In genomic region chr12:29738416-29738815, GRCh38 we compare ENCODE assay signal across 29 cellular contexts. TPM values are rescaled to one million over a fixed set of nuclear protein-coding genes. Genes with fewer than 3 reads are reported as not detected.
A peak's percentile ranks its signal among the peaks of the same experiment; 100 is the strongest.
DNase-seq lines count a peak whose midpoint lies in the region; ATAC-seq and TF ChIP-seq lines count a peak whose summit lies in the region.
"Had no signal": no experiment of that assay in that cellular context is flagged by ENCODE, and none has a peak within 500 bp of the region (broad histone marks: within the 10 kb centered on the region; RNA-seq: fewer than 3 reads in every experiment).

No MANE protein-coding gene starts in this region.

- H3K36me3 ChIP-seq in mammary epithelial cell (ENCODE audit: insufficient read depth, low read length) (peaks cover 4% of the 10 kb centered on the region), gastrocnemius medialis (no peaks in the 10 kb centered on the region)
- H3K36me3 ChIP-seq: BE2C had no signal

- no peak overlapping the region for H3K4me3 ChIP-seq in mammary epithelial cell (replicated peaks in 1 of 3; ENCODE audit: insufficient read depth in 1 of 3, low read depth in 2 of 3, low read length in 3 of 3)
- H3K4me3 ChIP-seq in fibroblast of mammary gland (ENCODE audit: control insufficient read depth, low read depth, low read length): no peak overlapping the region
- no peak overlapping the region for H3K4me3 ChIP-seq in gastrocnemius medialis
- H3K4me3 ChIP-seq: GM23338 had no signal

- H3K4me3 Mint-ChIP-seq in MCF 10A (ENCODE audit: unreplicated experiment): no peak overlapping the region
- H3K4me3 Mint-ChIP-seq: CD14-positive monocyte; CD8-positive, alpha-beta memory T cell; GM23338; H9; HFFc6 had no signal

- no peak for DNase-seq in MCF 10A (ENCODE audit: unreplicated experiment)
- no peak for DNase-seq in mammary epithelial cell
- DNase-seq in HCEC 1CT: peak; percentile 53
- DNase-seq in fibroblast of mammary gland (ENCODE audit: low read depth): peak; percentile 49
- DNase-seq in gastrocnemius medialis: no peak
- DNase-seq in HPDE6-E6E7 (ENCODE audit: extremely low spot score): no peak
- no peak for DNase-seq in DMS114 treated with DMSO at 0.1 percent for 48 hours (lab: John Stamatoyannopoulos, UW; ENCODE audit: unreplicated experiment)
- DNase-seq: ACHN; BE2C; CD8-positive, alpha-beta memory T cell; DMS 273 treated with DMSO at 0.1 percent for 48 hours; DMS79 treated with DMSO at 0.1 percent for 48 hours; GF-D8; H9; HFFc6; KG1; NCI-H1048; NCI-H1417; NCI-H1694; NCI-H2029 treated with DMSO at 0.1 percent for 48 hours; NCI-H510A; SHP77 treated with DMSO at 0.1 percent for 48 hours had no signal

- no peak overlapping the region for H3K9ac ChIP-seq in mammary epithelial cell (ENCODE audit: insufficient read depth, low read length)

- no peaks in the 10 kb centered on the region for H3K9me3 Mint-ChIP-seq in MCF 10A (ENCODE audit: unreplicated experiment)
- H3K9me3 Mint-ChIP-seq: GM23338, H9 had no signal

- intact Hi-C loops in MCF 10A (cut with micrococcal nuclease): no loop called here
- intact Hi-C loops in mammary epithelial cell (cut with micrococcal nuclease): no loop called here
- intact Hi-C loops in gastrocnemius medialis (cut with DNase I; ENCODE audit: low total_unique reads): no loop called here

- BruUV-seq in MCF 10A (replicated peaks; lab: Mats Ljungman, UMichigan) (no TSS peak), mammary epithelial cell (replicated peaks; lab: Mats Ljungman, UMichigan) (no TSS peak)

- H4K20me1 ChIP-seq in mammary epithelial cell (ENCODE audit: insufficient read depth, low read length): no peaks in the 10 kb centered on the region

- 96% methylated on average over 1 of the region's 1 CpG for WGBS in mammary epithelial cell (ENCODE audit: low coverage, missing lambda C conversion rate)

- dilution Hi-C loops in mammary epithelial cell (cut with HindIII; ENCODE audit: low sequenced_read_pairs): no loop called here

- TF ChIP-seq CTCF in MCF 10A (IDR thresholded peaks at IDR 0.05; ENCODE audit: unreplicated experiment) (no peak), mammary epithelial cell (conservative IDR thresholded peaks at IDR 0.05 in 1 of 2, IDR thresholded peaks at IDR 0.05 in 1 of 2; ENCODE audit: extremely low read depth in 1 of 2, insufficient read depth in 1 of 2, low read depth in 1 of 2, low read length in 2 of 2) (no peak), fibroblast of mammary gland (conservative IDR thresholded peaks at IDR 0.05; ENCODE audit: control insufficient read depth, insufficient read depth, low read depth, low read length) (no peak), gastrocnemius medialis (IDR thresholded peaks at IDR 0.05 in 4 of 5, conservative IDR thresholded peaks at IDR 0.05 in 1 of 5) (no peak)

- H3K27ac Mint-ChIP-seq in MCF 10A (ENCODE audit: low read depth, unreplicated experiment): peak overlapping the region; percentile 42
- H3K27ac Mint-ChIP-seq: CD14-positive monocyte; CD8-positive, alpha-beta memory T cell; GM23338; H9; HFFc6 had no signal

- no peak for TF ChIP-seq POLR2A in gastrocnemius medialis (IDR thresholded peaks at IDR 0.05)

- no peak overlapping the region for H3K27ac ChIP-seq in mammary epithelial cell (ENCODE audit: insufficient read depth, low read depth, low read length)
- peak overlapping the region; percentile 79 to 93 (median 82) for H3K27ac ChIP-seq in gastrocnemius medialis
- H3K27ac ChIP-seq: 22Rv1, RWPE1 had no signal

- H3K79me2 ChIP-seq in mammary epithelial cell (ENCODE audit: insufficient read depth, low read length): peaks cover 8% of the 10 kb centered on the region

- peaks cover 78% of the 10 kb centered on the region for H3K36me3 Mint-ChIP-seq in MCF 10A (ENCODE audit: insufficient read depth, unreplicated experiment)

- peaks cover 35% of the 10 kb centered on the region for H3K4me1 Mint-ChIP-seq in MCF 10A (ENCODE audit: insufficient read depth, unreplicated experiment)
- H3K4me1 Mint-ChIP-seq: CD14-positive monocyte; CD8-positive, alpha-beta memory T cell had no signal

- H2AFZ ChIP-seq in mammary epithelial cell (ENCODE audit: low read depth, low read length): no peak overlapping the region
- H2AFZ ChIP-seq: GM23338 had no signal

- H3K4me1 ChIP-seq in mammary epithelial cell (ENCODE audit: insufficient read depth, low read length): peaks cover 42% of the 10 kb centered on the region
- H3K4me1 ChIP-seq in gastrocnemius medialis: peaks cover 91 to 93% of the 10 kb centered on the region in 2 donors

- in situ Hi-C loops in mammary epithelial cell (cut with MboI; ENCODE audit: low sequenced_read_pairs in 2 of 2) (no loop called here), gastrocnemius medialis (cut with MboI; ENCODE audit: low sequenced_read_pairs in 4 of 4) (no loop called here)

- CTCF ChIA-PET in MCF 10A (lab: Yijun Ruan, JAX) (interaction anchor here (1.0 kb wide), 1 partner anchor 18 kb away, joined by 3 read pairs; no protein-coding TSS in a partner anchor), mammary epithelial cell (lab: Charles Lee; ENCODE audit: low non-redundant PET) (no interaction called here)

- POLR2A ChIA-PET in MCF 10A (lab: Yijun Ruan, JAX): interaction anchor here (0.8 to 1.2 kb wide), 3 partner anchors 10 to 34 kb away, joined by 3 to 4 read pairs (median 3); no protein-coding TSS in a partner anchor

- H3K27me3 ChIP-seq in mammary epithelial cell (ENCODE audit: insufficient read depth, low read length): no peaks in the 10 kb centered on the region
- no peaks in the 10 kb centered on the region for H3K27me3 ChIP-seq in gastrocnemius medialis
- H3K27me3 ChIP-seq: BE2C had no signal

- H3K27me3 Mint-ChIP-seq in MCF 10A (ENCODE audit: insufficient read depth, unreplicated experiment): no peaks in the 10 kb centered on the region
- H3K27me3 Mint-ChIP-seq: CD8-positive, alpha-beta memory T cell had no signal

- H3K4me2 ChIP-seq in mammary epithelial cell (ENCODE audit: insufficient read depth, low read depth, low read length): no peak overlapping the region
- H3K4me2 ChIP-seq: GM23338 had no signal

- no peak for ATAC-seq in gastrocnemius medialis
- ATAC-seq in GM18868 (IDR thresholded peaks at IDR 0.05; ENCODE audit: unreplicated experiment): no peak
- ATAC-seq: GM23338, Panc1 had no signal

- H3K9me3 ChIP-seq in mammary epithelial cell (replicated peaks; ENCODE audit: insufficient read depth, low read length) (no peaks in the 10 kb centered on the region), gastrocnemius medialis (no peaks in the 10 kb centered on the region)
- H3K9me3 ChIP-seq: BE2C had no signal

RNA-seq across cellular contexts. Expression of gene TMTC1, which starts 45.3 kb away (rescaled TPM):
- total RNA-seq in MCF 10A (2022): 100 and 109 TPM in 2 replicates
- 100 to 1,000 TPM in 1 of 2 donors, 10 to 100 TPM in 1; 46.1 to 106 TPM for total RNA-seq in mammary epithelial cell
- 29.4 TPM for polyA plus RNA-seq in mammary epithelial cell
- polyA minus RNA-seq in mammary epithelial cell: 46.9 TPM
- total RNA-seq in gastrocnemius medialis: 10 to 100 TPM; 38.5 to 83.5 (median 42.6) TPM
- total RNA-seq: CD8-positive, alpha-beta memory T cell; HFFc6; OCI-LY7 had no signal
- polyA plus RNA-seq: CD8-positive, alpha-beta memory T cell had no signal

Comparison
In these comparisons a context has a peak if more than half of its experiments do, and no peak if none do; other contexts are left out.
1. DNase-seq: peak in HCEC 1CT (single experiment) and fibroblast of mammary gland (single experiment); none in MCF 10A (single experiment), mammary epithelial cell (single experiment), gastrocnemius medialis (0 of 2), HPDE6-E6E7 (single experiment) and DMS114 treated with DMSO at 0.1 percent for 48 hours (single experiment).